ENCODE assay signal across 14 cellular contexts in genomic region chr6:41654433-41655020, GRCh38. TPM values are rescaled to one million over a fixed set of nuclear protein-coding genes. Genes with fewer than 3 reads are reported as not detected.
A peak's percentile ranks its signal among the peaks of the same experiment; 100 is the strongest.
DNase-seq lines count a peak whose midpoint lies in the region; ATAC-seq and TF ChIP-seq lines count a peak whose summit lies in the region.
"Had no signal": no experiment of that assay in that cellular context is flagged by ENCODE, and none has a peak within 500 bp of the region (broad histone marks: within the 10 kb centered on the region; RNA-seq: fewer than 3 reads in every experiment).

No MANE protein-coding gene starts in this region.

- peaks cover 26% of the 10 kb centered on the region for H3K27me3 Mint-ChIP-seq in Calu3 (ENCODE audit: unreplicated experiment)

- H3K36me3 Mint-ChIP-seq in Calu3 (ENCODE audit: insufficient read depth, unreplicated experiment), result peaks cover 5% of the 10 kb centered on the region
- H3K36me3 Mint-ChIP-seq: CD4-positive, alpha-beta memory T cell had no signal

- no peaks in the 10 kb centered on the region for H3K4me1 Mint-ChIP-seq in Calu3 (ENCODE audit: low read depth, unreplicated experiment)
- H3K4me1 Mint-ChIP-seq: CD4-positive, alpha-beta memory T cell had no signal

- DNase-seq in NCI-H82 treated with DMSO at 0.1 percent for 48 hours (lab: John Stamatoyannopoulos, UW; ENCODE audit: unreplicated experiment) (peak; percentile 13), hepatocyte (ENCODE audit: low spot score) (no peak), osteoblast (ENCODE audit: insufficient read length, low spot score, missing footprints) (peak; percentile 56), NCI-H128 (lab: John Stamatoyannopoulos, UW; ENCODE audit: unreplicated experiment) (no peak), Calu3 (no peak), occipital lobe (lab: John Stamatoyannopoulos, UW) (no peak)
- DNase-seq: AML-193; CD4-positive, alpha-beta memory T cell; DMS 273 treated with DMSO at 0.1 percent for 48 hours; KG1; NCI-H1092 treated with DMSO at 0.1 percent for 48 hours; NCI-H2029 had no signal

- H3K36me3 ChIP-seq in BLaER1, result peaks cover 57% of the 10 kb centered on the region
- H3K36me3 ChIP-seq in hepatocyte (replicated peaks; ENCODE audit: insufficient read depth, low read depth), result no peaks in the 10 kb centered on the region
- H3K36me3 ChIP-seq in osteoblast (ENCODE audit: insufficient read depth, low read length), result no peaks in the 10 kb centered on the region

- CTCF ChIA-PET in Calu3 (lab: Charles Lee), result interaction anchor here (0.6 kb wide), 1 partner anchor 527 kb away, joined by 6 read pairs; no protein-coding TSS in a partner anchor

- intact Hi-C loops in Calu3 (cut with micrococcal nuclease; ENCODE audit: unreplicated experiment), result no loop called here

- H4K20me1 ChIP-seq in BLaER1 (peaks cover 38% of the 10 kb centered on the region), hepatocyte (ENCODE audit: insufficient read depth, poor library complexity, severe bottlenecking) (peaks cover 4% of the 10 kb centered on the region), osteoblast (ENCODE audit: insufficient read depth, low read length) (no peaks in the 10 kb centered on the region)

- H3K27me3 ChIP-seq in BLaER1, result no peaks in the 10 kb centered on the region
- no peaks in the 10 kb centered on the region for H3K27me3 ChIP-seq in hepatocyte
- H3K27me3 ChIP-seq in osteoblast (ENCODE audit: insufficient read depth, low read length), result peaks cover 19% of the 10 kb centered on the region

- no peaks in the 10 kb centered on the region for H3K9me3 Mint-ChIP-seq in Calu3 (ENCODE audit: low read depth, unreplicated experiment)
- H3K9me3 Mint-ChIP-seq: CD4-positive, alpha-beta memory T cell had no signal

- H3K4me3 Mint-ChIP-seq in Calu3 (ENCODE audit: low read depth, unreplicated experiment), result no peak overlapping the region
- H3K4me3 Mint-ChIP-seq: CD4-positive, alpha-beta memory T cell had no signal

- WGBS in hepatocyte (ENCODE audit: low lambda C conversion rate, missing lambda C conversion rate), result 78% methylated on average over 8 of the region's 8 CpGs

- peak overlapping the region; percentile 74 for H3K27ac ChIP-seq in BLaER1
- H3K27ac ChIP-seq in hepatocyte, result peak overlapping the region; percentile 89
- H3K27ac ChIP-seq in osteoblast (ENCODE audit: low read depth, low read length), result no peak overlapping the region

- H3K9me2 ChIP-seq in hepatocyte (replicated peaks; ENCODE audit: insufficient read depth), result no peaks in the 10 kb centered on the region

- H3K4me1 ChIP-seq in BLaER1 (peaks cover 34% of the 10 kb centered on the region), hepatocyte (ENCODE audit: insufficient read depth) (peaks cover 34% of the 10 kb centered on the region), osteoblast (ENCODE audit: insufficient read depth, low read length) (no peaks in the 10 kb centered on the region)

- H2AFZ ChIP-seq in hepatocyte (no peak overlapping the region), osteoblast (ENCODE audit: low read length) (no peak overlapping the region)

- H3K4me2 ChIP-seq in BLaER1 (peak overlapping the region; percentile 71; the same call in 1 of the 2 replicates), hepatocyte (no peak overlapping the region), osteoblast (ENCODE audit: insufficient read depth, low read length) (no peak overlapping the region)

- TF ChIP-seq CTCF in hepatocyte (IDR thresholded peaks at IDR 0.05; ENCODE audit: poor library complexity), result no peak
- TF ChIP-seq CTCF in osteoblast (IDR thresholded peaks at IDR 0.05; ENCODE audit: extremely low read depth, low read depth, low read length), result no peak
- TF ChIP-seq CTCF in Calu3 (IDR thresholded peaks at IDR 0.05; ENCODE audit: unreplicated experiment), result no peak

- no peaks in the 10 kb centered on the region for H3K79me2 ChIP-seq in hepatocyte
- no peaks in the 10 kb centered on the region for H3K79me2 ChIP-seq in osteoblast (ENCODE audit: insufficient read depth, low read length)

- peak overlapping the region; percentile 45 for H3K9ac ChIP-seq in BLaER1

- no TSS peak for BruUV-seq in Calu3 (replicated peaks; lab: Mats Ljungman, UMichigan)

- H3K9me3 ChIP-seq in BLaER1 (no peaks in the 10 kb centered on the region), hepatocyte (ENCODE audit: low read depth) (no peaks in the 10 kb centered on the region), osteoblast (ENCODE audit: low read depth, low read length) (no peaks in the 10 kb centered on the region)

- ATAC-seq in GM18498 (IDR thresholded peaks at IDR 0.05; ENCODE audit: unreplicated experiment), result no peak

- H3K4me3 ChIP-seq in BLaER1 (no peak overlapping the region), hepatocyte (no peak overlapping the region), osteoblast (ENCODE audit: insufficient read depth, low read length) (no peak overlapping the region)

- H3K27ac Mint-ChIP-seq in Calu3 (ENCODE audit: unreplicated experiment), result no peak overlapping the region
- H3K27ac Mint-ChIP-seq: CD4-positive, alpha-beta memory T cell had no signal

RNA-seq across cellular contexts. Expression of gene MDFI, which starts 16.3 kb away (rescaled TPM):
- 106 and 115 TPM in 2 replicates for total RNA-seq in hepatocyte
- 28.2 and 45.2 TPM in 2 replicates for polyA plus RNA-seq in hepatocyte
- 0.72 and 5.3 TPM in 2 replicates for total RNA-seq in osteoblast
- 19.7 and 23.9 TPM in 2 replicates for total RNA-seq in Calu3 (2022)
- total RNA-seq in occipital lobe, result 11.7 TPM
- total RNA-seq: CD4-positive, alpha-beta memory T cell had no signal
- polyA plus RNA-seq: CD4-positive, alpha-beta memory T cell had no signal

Comparison
In these comparisons a context has a peak if more than half of its experiments do, and no peak if none do; other contexts are left out.
1. DNase-seq: peak in NCI-H82 treated with DMSO at 0.1 percent for 48 hours (single experiment) and osteoblast (single experiment); none in hepatocyte (single experiment), NCI-H128 (single experiment), Calu3 (single experiment) and occipital lobe (single experiment).